8 cellular contexts compared by ENCODE assay signal in genomic region chr7:100547872-100548271, GRCh38. TPM values are rescaled to one million over a fixed set of nuclear protein-coding genes. Genes with fewer than 3 reads are reported as not detected.
A peak's percentile ranks its signal among the peaks of the same experiment; 100 is the strongest.
DNase-seq lines count a peak whose midpoint lies in the region; ATAC-seq, FAIRE-seq and TF ChIP-seq lines count a peak whose summit lies in the region.

No MANE protein-coding gene starts in this region.

- peak overlapping the region; percentile 99 for H3K27ac Mint-ChIP-seq in stimulated activated naive CD8-positive, alpha-beta T cell treated with anti-CD3 and anti-CD28 coated beads, Interleukin-15, Interleukin-2, amounts not matched to agents 100 ng/mL and 50 ng/mL, for 24 hours
- H3K27ac Mint-ChIP-seq in memory B cell, result peak overlapping the region; percentile 67

- intact Hi-C loops in GM12878 (cut with micrococcal nuclease; ENCODE audit: unreplicated experiment), result loop anchor here (5.0 to 10.0 kb wide), 2 partner anchors 71 to 183 kb away; partner anchors contain the start of gene TSC22D4

- H3K4me1 ChIP-seq in GM12878 (ENCODE audit: control insufficient read depth, insufficient read depth, low read length), result peaks cover 64% of the 10 kb centered on the region

- RAD21 ChIA-PET in GM12878 (lab: Charles Lee; ENCODE audit: unreplicated experiment), result interaction anchor here (1.1 to 11.5 kb wide), 5 partner anchors 12 to 69 kb away, joined by 3 to 90 read pairs (median 4); partner anchors contain the start of gene TSC22D4

- TF ChIP-seq POLR2A in GM12878 (IDR thresholded peaks at IDR 0.05; ENCODE audit: low read depth, low read length), result no peak

- BruUV-seq in GM12878 (replicated peaks; lab: Mats Ljungman, UMichigan), result no TSS peak

- POLR2A ChIA-PET in GM12878 (lab: Charles Lee), result interaction anchor here (0.8 to 7.1 kb wide), 8 partner anchors 8 to 152 kb away, joined by 3 to 47 read pairs (median 5); partner anchors contain the start of genes AGFG2, FBXO24 and LRCH4

- H3K4me3 Mint-ChIP-seq in stimulated activated naive CD8-positive, alpha-beta T cell treated with anti-CD3 and anti-CD28 coated beads, Interleukin-15, Interleukin-2, amounts not matched to agents 100 ng/mL and 50 ng/mL, for 24 hours, result peak overlapping the region; percentile 66
- H3K4me3 Mint-ChIP-seq in memory B cell, result peak overlapping the region; percentile 3

- H3K27me3 ChIP-seq in GM12878 (replicated peaks in 1 of 2; ENCODE audit: control insufficient read depth in 2 of 2, insufficient read depth in 2 of 2, low read length in 1 of 2), result no peaks in the 10 kb centered on the region

- FAIRE-seq in GM12878 (lab: Jason Lieb, UNC), result no peak

- no peaks in the 10 kb centered on the region for H3K9me3 ChIP-seq in GM12878 (replicated peaks; ENCODE audit: control insufficient read depth, insufficient read depth, low read length)

- peak overlapping the region; percentile 88 for H3K4me2 ChIP-seq in GM12878 (ENCODE audit: control insufficient read depth, insufficient read depth)

- H3K79me2 ChIP-seq in GM12878 (ENCODE audit: control insufficient read depth, insufficient read depth, low read length), result peaks cover 53% of the 10 kb centered on the region

- no peak for TF ChIP-seq RAD21 in GM12878 (IDR thresholded peaks at IDR 0.05; ENCODE audit: insufficient read depth, low read depth, low read length)

- no peak for DNase-seq in stimulated activated naive CD8-positive, alpha-beta T cell treated with anti-CD3 and anti-CD28 coated beads, Interleukin-15, Interleukin-2, amounts not matched to agents 100 U/mL and 50 U/mL, for 24 hours
- DNase-seq in GM12878 (ENCODE audit: low read depth, low spot score) (no peak), memory B cell (ENCODE audit: low spot score in 2 of 2) (no peak), SHP77 treated with DMSO at 0.1 percent for 48 hours (lab: John Stamatoyannopoulos, UW) (no peak)
- DNase-seq in stimulated activated CD4-positive, alpha-beta T cell treated with anti-CD3 and anti-CD28 coated beads, Interleukin-4, amount 100 ng/mL, for 1 hour, result no peak

- no peak for ATAC-seq in stimulated activated naive CD8-positive, alpha-beta T cell treated with anti-CD3 and anti-CD28 coated beads, Interleukin-15, Interleukin-2, amounts not matched to agents 100 U/mL and 50 U/mL, for 24 hours
- no peak for ATAC-seq in GM12878
- ATAC-seq in memory B cell (ENCODE audit: low read depth), result no peak
- ATAC-seq in HG03159 (IDR thresholded peaks at IDR 0.05; ENCODE audit: unreplicated experiment), result no peak
- no peak for ATAC-seq in HG02885 (IDR thresholded peaks at IDR 0.05; ENCODE audit: poor library complexity, unreplicated experiment)

- in situ Hi-C loops in GM12878 (cut with MboI), result no loop called here

- no peak for TF ChIP-seq CTCF in GM12878 (IDR thresholded peaks at IDR 0.05 in 2 of 3, conservative IDR thresholded peaks at IDR 0.05 in 1 of 3; ENCODE audit: control insufficient read depth in 2 of 3, extremely low read depth in 1 of 3, insufficient read depth in 1 of 3, low read depth in 3 of 3, low read length in 3 of 3)

- no peak overlapping the region for H2AFZ ChIP-seq in GM12878 (ENCODE audit: control insufficient read depth, low read depth, low read length)

- 4% methylated on average over 2 of the region's 2 CpGs for WGBS in GM12878 (ENCODE audit: insufficient coverage, insufficient replicate concordance, low lambda C conversion rate, missing lambda C conversion rate)

- H3K36me3 Mint-ChIP-seq in stimulated activated naive CD8-positive, alpha-beta T cell treated with anti-CD3 and anti-CD28 coated beads, Interleukin-15, Interleukin-2, amounts not matched to agents 100 ng/mL and 50 ng/mL, for 24 hours (ENCODE audit: low read depth), result peaks cover 45% of the 10 kb centered on the region
- peaks cover 2% of the 10 kb centered on the region for H3K36me3 Mint-ChIP-seq in memory B cell

- peak overlapping the region; percentile 56 for H3K4me3 ChIP-seq in GM12878

- H3K4me1 Mint-ChIP-seq in stimulated activated naive CD8-positive, alpha-beta T cell treated with anti-CD3 and anti-CD28 coated beads, Interleukin-15, Interleukin-2, amounts not matched to agents 100 ng/mL and 50 ng/mL, for 24 hours (ENCODE audit: low read depth), result peaks cover 80% of the 10 kb centered on the region
- H3K4me1 Mint-ChIP-seq in memory B cell, result peaks cover 50% of the 10 kb centered on the region

- no peaks in the 10 kb centered on the region for H4K20me1 ChIP-seq in GM12878 (ENCODE audit: control insufficient read depth, insufficient read depth)

- SMC1A ChIA-PET in GM12878 (lab: Charles Lee; ENCODE audit: uncharacterized antibody, unreplicated experiment), result interaction anchor here (1.0 to 10.6 kb wide), 7 partner anchors 9 to 68 kb away, joined by 3 to 127 read pairs (median 6); partner anchors contain the start of genes AGFG2, FBXO24 and LRCH4

- peak overlapping the region; percentile 52 for H3K9ac ChIP-seq in GM12878 (ENCODE audit: control insufficient read depth, insufficient read depth, low read length)

- no peak for TF ChIP-seq EP300 in GM12878 (IDR thresholded peaks at IDR 0.05; ENCODE audit: borderline replicate concordance in 1 of 2, control insufficient read depth in 1 of 2, low read depth in 2 of 2, low read length in 2 of 2)

- peak overlapping the region; percentile 99 for H3K27ac ChIP-seq in GM12878 (ENCODE audit: control insufficient read depth, insufficient read depth)

- CTCF ChIA-PET in GM12878 (lab: Yijun Ruan, JAX), result interaction anchor here (0.6 to 7.9 kb wide), 11 partner anchors 13 to 157 kb away, joined by 3 to 101 read pairs (median 4); partner anchors contain the start of gene POP7

- no peaks in the 10 kb centered on the region for H3K9me3 Mint-ChIP-seq in stimulated activated naive CD8-positive, alpha-beta T cell treated with anti-CD3 and anti-CD28 coated beads, Interleukin-15, Interleukin-2, amounts not matched to agents 100 ng/mL and 50 ng/mL, for 24 hours
- H3K9me3 Mint-ChIP-seq in memory B cell, result no peaks in the 10 kb centered on the region

- no peaks in the 10 kb centered on the region for H3K27me3 Mint-ChIP-seq in stimulated activated naive CD8-positive, alpha-beta T cell treated with anti-CD3 and anti-CD28 coated beads, Interleukin-15, Interleukin-2, amounts not matched to agents 100 ng/mL and 50 ng/mL, for 24 hours
- no peaks in the 10 kb centered on the region for H3K27me3 Mint-ChIP-seq in memory B cell

- H3K36me3 ChIP-seq in GM12878 (ENCODE audit: control insufficient read depth in 2 of 2, insufficient read depth in 2 of 2, low read length in 1 of 2), result peaks cover 3 to 23% of the 10 kb centered on the region in 2 experiments

RNA-seq across cellular contexts. Expression of gene AGFG2, which starts 8.9 kb away (rescaled TPM):
- 48.5 and 51.9 TPM in 2 replicates for total RNA-seq in GM12878 (2013; cell fraction: nucleolus; rRNA removed)
- 47.8 and 60.3 TPM in 2 replicates for total RNA-seq in GM12878 (2014; rRNA removed)
- total RNA-seq in GM12878 (2014; rRNA removed; fragmentation: Illumina TruSeq; extraction: Trizol), result 14.9 and 18.0 TPM in 2 replicates
- 71.5 and 75.1 TPM in 2 replicates for total RNA-seq in GM12878 (2021)
- polyA plus RNA-seq in GM12878 (2011; ENCODE audit: low read depth), result 7.2 TPM
- 10.2 and 24.2 TPM in 2 replicates for polyA plus RNA-seq in GM12878 (2011; rRNA removed)
- 25.0 and 44.5 TPM in 2 replicates for polyA plus RNA-seq in GM12878 (2011; cell fraction: cytosol; rRNA removed)
- polyA plus RNA-seq in GM12878 (2011; cell fraction: nucleus; rRNA removed), result 54.0 and 54.7 TPM in 2 replicates
- 25.3 and 36.4 TPM in 2 replicates for polyA plus RNA-seq in GM12878 (2012)
- 6.6 and 15.6 TPM in 2 replicates for polyA plus RNA-seq in GM12878 (2014; fragmentation: Illumina TruSeq; extraction: Trizol)
- 1 to 10 TPM in 1 of 2 experiments, under 1 TPM in 1; 0.90 to 1.1 TPM for polyA plus RNA-seq in GM12878 (2014; fragmentation: Nextera tagmentation; extraction: Ambion mirVana)
- 47.0 and 50.2 TPM in 2 replicates for polyA plus RNA-seq in GM12878 (2014; rRNA removed)
- 10 to 100 TPM; 26.7 to 27.0 TPM for polyA plus RNA-seq in GM12878 (2016; fragmentation: Nextera tagmentation; extraction: Ambion mirVana)
- polyA minus RNA-seq in GM12878 (2011; rRNA and poly(A)+ RNA removed), result 16.2 and 34.8 TPM in 2 replicates
- polyA minus RNA-seq in GM12878 (2011; cell fraction: cytosol; rRNA and poly(A)+ RNA removed), result 16.7 and 18.5 TPM in 2 replicates
- 25.1 and 38.4 TPM in 2 replicates for polyA minus RNA-seq in GM12878 (2011; cell fraction: nucleus; rRNA and poly(A)+ RNA removed)

RNA-seq across cellular contexts. Expression of gene SAP25, which starts 25.8 kb away (rescaled TPM):
- 2.1 TPM in 1 of 2 replicates, not detected in the other for total RNA-seq in GM12878 (2013; cell fraction: nucleolus; rRNA removed)
- total RNA-seq in GM12878 (2014; rRNA removed) (1.8 and 1.9 TPM in 2 replicates), GM12878 (2014; rRNA removed; fragmentation: Illumina TruSeq; extraction: Trizol) (0.18 and 0.83 TPM in 2 replicates), GM12878 (2021) (7.0 and 8.3 TPM in 2 replicates)
- polyA plus RNA-seq in GM12878 (2011; ENCODE audit: low read depth), result 4.0 TPM
- polyA plus RNA-seq in GM12878 (2011; rRNA removed) (0.19 and 0.60 TPM in 2 replicates), GM12878 (2014; fragmentation: Illumina TruSeq; extraction: Trizol) (0.15 TPM in 1 of 2 replicates, not detected in the other), GM12878 (2014; fragmentation: Nextera tagmentation; extraction: Ambion mirVana) (1 to 10 TPM in 1 of 2 experiments, under 1 TPM in 1; 0.14 to 1.1 TPM), GM12878 (2014; rRNA removed) (8.6 and 12.5 TPM in 2 replicates), GM12878 (2016; fragmentation: Nextera tagmentation; extraction: Ambion mirVana) (1 to 10 TPM; 1.1 to 2.8 TPM)
- 0.81 and 1.7 TPM in 2 replicates for polyA plus RNA-seq in GM12878 (2011; cell fraction: cytosol; rRNA removed)
- 21.7 and 26.8 TPM in 2 replicates for polyA plus RNA-seq in GM12878 (2011; cell fraction: nucleus; rRNA removed)
- polyA plus RNA-seq in GM12878 (2012), result 5.1 and 6.3 TPM in 2 replicates
- not detected in 2 replicates for polyA minus RNA-seq in GM12878 (2011; rRNA and poly(A)+ RNA removed)
- polyA minus RNA-seq in GM12878 (2011; cell fraction: cytosol; rRNA and poly(A)+ RNA removed), result not detected in 2 replicates
- polyA minus RNA-seq in GM12878 (2011; cell fraction: nucleus; rRNA and poly(A)+ RNA removed), result 1.5 and 3.0 TPM in 2 replicates

RNA-seq across cellular contexts. Expression of gene LRCH4, which starts 38.1 kb away (rescaled TPM):
- total RNA-seq in GM12878 (2013; cell fraction: nucleolus; rRNA removed), result 63.4 and 80.4 TPM in 2 replicates
- total RNA-seq in GM12878 (2014; rRNA removed) (38.1 and 41.9 TPM in 2 replicates), GM12878 (2014; rRNA removed; fragmentation: Illumina TruSeq; extraction: Trizol) (10.9 and 11.9 TPM in 2 replicates), GM12878 (2021) (82.6 and 96.7 TPM in 2 replicates)
- polyA plus RNA-seq in GM12878 (2011; ENCODE audit: low read depth), result 11.7 TPM
- polyA plus RNA-seq in GM12878 (2011; rRNA removed) (7.6 and 15.4 TPM in 2 replicates), GM12878 (2014; fragmentation: Illumina TruSeq; extraction: Trizol) (2.7 and 10.8 TPM in 2 replicates), GM12878 (2014; fragmentation: Nextera tagmentation; extraction: Ambion mirVana) (1 to 10 TPM in 1 of 2 experiments, under 1 TPM in 1; 0.58 to 1.7 TPM), GM12878 (2014; rRNA removed) (68.0 and 84.2 TPM in 2 replicates), GM12878 (2016; fragmentation: Nextera tagmentation; extraction: Ambion mirVana) (10 to 100 TPM; 41.4 to 64.0 TPM)
- polyA plus RNA-seq in GM12878 (2011; cell fraction: cytosol; rRNA removed), result 17.3 and 25.9 TPM in 2 replicates
- 141 and 178 TPM in 2 replicates for polyA plus RNA-seq in GM12878 (2011; cell fraction: nucleus; rRNA removed)
- polyA plus RNA-seq in GM12878 (2012), result 29.9 and 33.1 TPM in 2 replicates
- 9.2 and 21.5 TPM in 2 replicates for polyA minus RNA-seq in GM12878 (2011; rRNA and poly(A)+ RNA removed)
- polyA minus RNA-seq in GM12878 (2011; cell fraction: cytosol; rRNA and poly(A)+ RNA removed), result 10.2 and 24.1 TPM in 2 replicates
- polyA minus RNA-seq in GM12878 (2011; cell fraction: nucleus; rRNA and poly(A)+ RNA removed), result 31.4 and 55.1 TPM in 2 replicates

RNA-seq across cellular contexts. Expression of gene FBXO24, which starts 38.3 kb away (rescaled TPM):
- total RNA-seq in GM12878 (2013; cell fraction: nucleolus; rRNA removed), result 1.7 and 2.4 TPM in 2 replicates
- total RNA-seq in GM12878 (2014; rRNA removed) (0.11 and 0.16 TPM in 2 replicates), GM12878 (2014; rRNA removed; fragmentation: Illumina TruSeq; extraction: Trizol) (0.23 and 0.31 TPM in 2 replicates), GM12878 (2021) (not detected in 2 replicates)
- polyA plus RNA-seq in GM12878 (2011; ENCODE audit: low read depth), result not detected
- polyA plus RNA-seq in GM12878 (2011; rRNA removed) (0.78 and 0.96 TPM in 2 replicates), GM12878 (2014; fragmentation: Illumina TruSeq; extraction: Trizol) (0.24 TPM in 1 of 2 replicates, not detected in the other), GM12878 (2014; fragmentation: Nextera tagmentation; extraction: Ambion mirVana) (not detected), GM12878 (2014; rRNA removed) (0.30 and 0.60 TPM in 2 replicates), GM12878 (2016; fragmentation: Nextera tagmentation; extraction: Ambion mirVana) (under 1 TPM in 1 of 2 experiments, not detected in 1; 0.19 TPM)
- 0.74 and 0.88 TPM in 2 replicates for polyA plus RNA-seq in GM12878 (2011; cell fraction: cytosol; rRNA removed)
- 2.2 and 2.8 TPM in 2 replicates for polyA plus RNA-seq in GM12878 (2011; cell fraction: nucleus; rRNA removed)
- 0.09 and 0.48 TPM in 2 replicates for polyA plus RNA-seq in GM12878 (2012)
- 1.2 and 2.0 TPM in 2 replicates for polyA minus RNA-seq in GM12878 (2011; rRNA and poly(A)+ RNA removed)
- polyA minus RNA-seq in GM12878 (2011; cell fraction: cytosol; rRNA and poly(A)+ RNA removed), result not detected in 2 replicates
- 0.73 and 1.2 TPM in 2 replicates for polyA minus RNA-seq in GM12878 (2011; cell fraction: nucleus; rRNA and poly(A)+ RNA removed)

RNA-seq across cellular contexts. Expression of gene PCOLCE, which starts 54.3 kb away (rescaled TPM):
- total RNA-seq in GM12878 (2013; cell fraction: nucleolus; rRNA removed), result 1.6 TPM in 1 of 2 replicates, not detected in the other
- 0.85 and 0.87 TPM in 2 replicates for total RNA-seq in GM12878 (2014; rRNA removed)
- total RNA-seq in GM12878 (2014; rRNA removed; fragmentation: Illumina TruSeq; extraction: Trizol), result 0.32 and 0.40 TPM in 2 replicates
- 2.5 and 3.4 TPM in 2 replicates for total RNA-seq in GM12878 (2021)
- 1.1 TPM for polyA plus RNA-seq in GM12878 (2011; ENCODE audit: low read depth)
- 0.56 and 0.88 TPM in 2 replicates for polyA plus RNA-seq in GM12878 (2011; rRNA removed)
- 1.1 and 1.4 TPM in 2 replicates for polyA plus RNA-seq in GM12878 (2011; cell fraction: cytosol; rRNA removed)
- 8.6 and 9.6 TPM in 2 replicates for polyA plus RNA-seq in GM12878 (2011; cell fraction: nucleus; rRNA removed)
- polyA plus RNA-seq in GM12878 (2012), result 4.3 and 5.7 TPM in 2 replicates
- 0.57 and 1.0 TPM in 2 replicates for polyA plus RNA-seq in GM12878 (2014; fragmentation: Illumina TruSeq; extraction: Trizol)
- under 1 TPM; 0.27 to 0.45 TPM for polyA plus RNA-seq in GM12878 (2014; fragmentation: Nextera tagmentation; extraction: Ambion mirVana)
- polyA plus RNA-seq in GM12878 (2014; rRNA removed), result 2.2 and 2.9 TPM in 2 replicates
- 1 to 10 TPM; 1.8 to 2.7 TPM for polyA plus RNA-seq in GM12878 (2016; fragmentation: Nextera tagmentation; extraction: Ambion mirVana)
- polyA minus RNA-seq in GM12878 (2011; rRNA and poly(A)+ RNA removed), result 0.36 TPM in 1 of 2 replicates, not detected in the other
- polyA minus RNA-seq in GM12878 (2011; cell fraction: cytosol; rRNA and poly(A)+ RNA removed), result not detected in 2 replicates
- polyA minus RNA-seq in GM12878 (2011; cell fraction: nucleus; rRNA and poly(A)+ RNA removed), result 1.8 and 2.7 TPM in 2 replicates
